ENCODE assay signal across 21 cellular contexts in genomic region chr10:103673616-103674015, GRCh38.
"Had no signal": no experiment of that assay in that cellular context is flagged by ENCODE, and none has a peak within 500 bp of the region (broad histone marks: within the 10 kb centered on the region; RNA-seq: fewer than 3 reads in every experiment).

No MANE protein-coding gene starts in this region.

- H3K27me3 Mint-ChIP-seq: activated naive CD8-positive, alpha-beta T cell; activated T-cell treated with anti-CD3 and anti-CD28 coated beads, Interleukin-2, amount 50 U/mL, for 24 hours had no signal

- H3K4me3 ChIP-seq: colonic mucosa, heart right ventricle, lower lobe of right lung, right lobe of liver, upper lobe of left lung had no signal

- H3K27me3 ChIP-seq: colonic mucosa, heart right ventricle, right lobe of liver, upper lobe of left lung had no signal

- ATAC-seq: heart right ventricle; left colon; lower lobe of right lung; right lobe of liver; stimulated activated effector memory CD8-positive, alpha-beta T cell treated with anti-CD3 and anti-CD28 coated beads, Interleukin-12 subunit alpha, Interleukin-12 subunit beta, amount 100 ng/mL, for 72 hours; stimulated activated naive CD8-positive, alpha-beta T cell treated with anti-CD3 and anti-CD28 coated beads, Interleukin-15, amount 100 ng/mL, for 72 hours; WTC11 had no signal

- H3K4me1 ChIP-seq: colonic mucosa, right lobe of liver had no signal

- H3K36me3 ChIP-seq: colonic mucosa, lower lobe of right lung, right lobe of liver, upper lobe of left lung had no signal

- H3K9me3 Mint-ChIP-seq: activated T-cell treated with anti-CD3 and anti-CD28 coated beads, Interleukin-2, amount 50 U/mL, for 24 hours; activated T-helper 2 cell treated with anti-CD3 and anti-CD28 coated beads, Interferon-gamma antibody, Interleukin-2, Interleukin-4, amounts not matched to agents 10 μg/mL and 5 μg/mL and 100 μg/mL, durations not matched to agents 14 hours and 24 hours and 36 hours; endodermal cell; stimulated activated effector memory CD8-positive, alpha-beta T cell treated with anti-CD3 and anti-CD28 coated beads, Interleukin-12 subunit alpha, Interleukin-12 subunit beta, amount 100 ng/mL, for 72 hours; stimulated activated naive CD8-positive, alpha-beta T cell treated with anti-CD3 and anti-CD28 coated beads, Interleukin-15, amount 100 ng/mL, for 72 hours; WTC11 had no signal

- H3K27ac Mint-ChIP-seq: activated naive CD8-positive, alpha-beta T cell; activated T-cell treated with anti-CD3 and anti-CD28 coated beads, Interleukin-2, amount 50 U/mL, for 24 hours; activated T-helper 2 cell treated with anti-CD3 and anti-CD28 coated beads, Interferon-gamma antibody, Interleukin-2, Interleukin-4, amounts not matched to agents 10 μg/mL and 5 μg/mL and 100 μg/mL, durations not matched to agents 14 hours and 24 hours and 36 hours; endodermal cell; stimulated activated effector memory CD8-positive, alpha-beta T cell treated with anti-CD3 and anti-CD28 coated beads, Interleukin-12 subunit alpha, Interleukin-12 subunit beta, amount 100 ng/mL, for 72 hours; stimulated activated naive CD8-positive, alpha-beta T cell treated with anti-CD3 and anti-CD28 coated beads, Interleukin-15, amount 100 ng/mL, for 72 hours; WTC11 had no signal

- H3K9me3 ChIP-seq: colonic mucosa, heart right ventricle, lower lobe of right lung, right lobe of liver, upper lobe of left lung had no signal

- DNase-seq: activated CD4-positive, alpha-beta T cell treated with anti-CD3 and anti-CD28 coated beads, Interleukin-2, amount 50 U/mL, for 4 hours; activated CD8-positive, alpha-beta memory T cell treated with anti-CD3 and anti-CD28 coated beads for 24 hours; activated CD8-positive, alpha-beta memory T cell treated with anti-CD3 and anti-CD28 coated beads, Interleukin-2, amount 50 U/mL, for 4 hours; activated naive CD4-positive, alpha-beta T cell; activated T-cell treated with anti-CD3 and anti-CD28 coated beads, Interleukin-2, amount 50 U/mL, for 24 hours; colonic mucosa; endodermal cell; heart right ventricle; left colon; lower lobe of right lung; nucleus accumbens; right lobe of liver; small intestine; stimulated activated CD4-positive, alpha-beta T cell treated with anti-CD3 and anti-CD28 coated beads, Interleukin-2, amount 100 ng/mL, for 24 hours; stimulated activated naive CD8-positive, alpha-beta T cell treated with anti-CD3 and anti-CD28 coated beads, Interleukin-15, amount 100 ng/mL, for 72 hours; T1000; upper lobe of left lung had no signal

- H3K27ac ChIP-seq: colonic mucosa, lower lobe of right lung, right lobe of liver, upper lobe of left lung had no signal

- H3K4me3 Mint-ChIP-seq: activated naive CD8-positive, alpha-beta T cell; activated T-cell treated with anti-CD3 and anti-CD28 coated beads, Interleukin-2, amount 50 U/mL, for 24 hours; endodermal cell; stimulated activated effector memory CD8-positive, alpha-beta T cell treated with anti-CD3 and anti-CD28 coated beads, Interleukin-12 subunit alpha, Interleukin-12 subunit beta, amount 100 ng/mL, for 72 hours; stimulated activated naive CD8-positive, alpha-beta T cell treated with anti-CD3 and anti-CD28 coated beads, Interleukin-15, amount 100 ng/mL, for 72 hours; WTC11 had no signal

- H3K36me3 Mint-ChIP-seq: activated naive CD8-positive, alpha-beta T cell; stimulated activated effector memory CD8-positive, alpha-beta T cell treated with anti-CD3 and anti-CD28 coated beads, Interleukin-12 subunit alpha, Interleukin-12 subunit beta, amount 100 ng/mL, for 72 hours; WTC11 had no signal
